In the genomic region with DNA sequence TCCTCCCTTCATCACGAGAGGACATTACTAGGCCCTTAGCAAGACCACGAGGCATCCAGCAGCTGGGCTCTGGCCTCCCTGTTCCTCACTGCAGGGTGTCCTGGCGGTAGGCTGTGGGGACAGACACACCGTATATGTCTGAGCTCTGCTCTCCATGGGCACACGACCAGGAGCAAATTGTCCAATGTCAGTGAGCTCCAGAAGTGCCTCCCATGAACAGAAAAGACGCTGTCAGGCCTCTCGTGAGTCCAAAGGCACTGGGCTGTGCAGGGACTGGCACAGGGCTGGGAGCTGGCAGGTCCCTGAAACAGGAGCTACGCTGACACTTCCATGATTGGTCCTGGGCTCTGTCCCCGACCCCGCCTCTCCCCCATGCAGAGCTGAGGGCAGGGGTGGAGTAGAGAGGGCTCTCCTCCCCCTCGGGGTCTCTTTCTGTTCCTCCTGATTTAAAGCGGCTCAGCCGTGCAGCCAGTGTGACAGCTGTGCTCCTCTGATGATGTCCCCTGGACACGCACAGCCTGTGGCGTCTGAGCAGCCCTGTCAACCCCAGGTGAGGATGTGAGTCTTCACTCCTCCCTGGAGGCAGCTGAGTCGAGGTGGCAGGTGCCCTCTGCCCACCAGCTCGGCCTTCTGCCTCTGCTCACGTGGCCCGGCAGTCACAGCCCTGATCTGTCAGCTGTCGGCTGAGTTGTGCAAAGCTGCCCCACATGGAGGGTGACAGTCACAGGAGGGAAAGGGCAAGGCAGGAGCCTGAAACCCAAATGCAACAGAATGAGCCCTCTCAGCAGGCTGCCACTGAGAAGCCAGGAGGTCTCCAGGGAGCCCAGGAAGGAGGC, we compare ENCODE assay signal across 15 cellular contexts. TPM values are rescaled to one million over a fixed set of nuclear protein-coding genes. Genes with fewer than 3 reads are reported as not detected.
DNase-seq lines count a peak whose midpoint lies in the region; ATAC-seq and TF ChIP-seq lines count a peak whose summit lies in the region.
"Had no signal": no experiment of that assay in that cellular context is flagged by ENCODE, and none has a peak within 500 bp of the region (broad histone marks: within the 10 kb centered on the region; RNA-seq: fewer than 3 reads in every experiment).

No MANE protein-coding gene starts in this region.

- no peak overlapping the region for H3K4me3 Mint-ChIP-seq in WTC11
- peak overlapping the region; percentile 22 to 88 (median 60) for H3K4me3 Mint-ChIP-seq in naive B cell
- H3K4me3 Mint-ChIP-seq: activated CD4-positive, alpha-beta T cell treated with anti-CD3 and anti-CD28 coated beads, Interleukin-2, amount 10 ng/mL, durations not matched to agents 24 days and 14 days; mesothelial cell of epicardium had no signal

- no peaks in the 10 kb centered on the region for H4K20me1 ChIP-seq in BLaER1

- H3K9ac ChIP-seq in BLaER1: peak overlapping the region; percentile 67

- CTCF ChIA-PET in HEK293 (lab: Yijun Ruan, JAX): interaction anchor here (0.6 kb wide), 1 partner anchor 1324 kb away, joined by 4 read pairs; no protein-coding TSS in a partner anchor
- CTCF ChIA-PET in WTC11 (lab: Charles Lee): interaction anchor here (1.7 kb wide), 1 partner anchor 71 kb away, joined by 6 read pairs; no protein-coding TSS in a partner anchor

- peak overlapping the region; percentile 95 for H3K4me2 ChIP-seq in BLaER1

- H3K9me3 Mint-ChIP-seq in WTC11: no peaks in the 10 kb centered on the region
- H3K9me3 Mint-ChIP-seq in naive B cell: no peaks in the 10 kb centered on the region
- H3K9me3 Mint-ChIP-seq: activated CD4-positive, alpha-beta T cell treated with anti-CD3 and anti-CD28 coated beads, Interleukin-2, amount 10 ng/mL, durations not matched to agents 24 days and 14 days; mesothelial cell of epicardium had no signal

- DNase-seq in WTC11 (ENCODE audit: low spot score): no peak
- peak; percentile 23 for DNase-seq in naive B cell
- no peak for DNase-seq in GF-D8 (lab: John Stamatoyannopoulos, UW)
- no peak for DNase-seq in activated CD4-positive, CD25-positive, alpha-beta regulatory T cell (lab: John Stamatoyannopoulos, UW)
- no peak for DNase-seq in NCI-H748 (lab: John Stamatoyannopoulos, UW; ENCODE audit: unreplicated experiment)
- DNase-seq: activated CD4-positive, alpha-beta T cell treated with anti-CD3 and anti-CD28 coated beads, Interleukin-2, amount 10 ng/mL, durations not matched to agents 24 days and 14 days; NCI-H2081; stimulated activated CD4-positive, alpha-beta T cell treated with anti-CD3 and anti-CD28 coated beads, Interleukin-4, amount 100 ng/mL, for 1 hour; stimulated activated naive CD4-positive, alpha-beta T cell treated with Interleukin-2 at 50 U/mL for 16 hours; SW 1271 had no signal

- H3K36me3 Mint-ChIP-seq in WTC11: no peaks in the 10 kb centered on the region
- H3K36me3 Mint-ChIP-seq in naive B cell: no peaks in the 10 kb centered on the region
- H3K36me3 Mint-ChIP-seq: mesothelial cell of epicardium had no signal

- TF ChIP-seq CTCF in HEK293 (tag by site-specific recombination; IDR thresholded peaks at IDR 0.05) (no peak), WTC11 (IDR thresholded peaks at IDR 0.05) (no peak)

- H3K9me3 ChIP-seq in BLaER1: no peaks in the 10 kb centered on the region
- H3K9me3 ChIP-seq in HEK293 (ENCODE audit: control insufficient read depth, insufficient read depth, low read depth, low read length): no peaks in the 10 kb centered on the region
- H3K9me3 ChIP-seq: prostate gland had no signal

- H3K27me3 Mint-ChIP-seq in WTC11 (ENCODE audit: low read depth) (no peaks in the 10 kb centered on the region), naive B cell (no peaks in the 10 kb centered on the region)
- H3K27me3 Mint-ChIP-seq: activated CD4-positive, alpha-beta T cell treated with anti-CD3 and anti-CD28 coated beads, Interleukin-2, amount 10 ng/mL, durations not matched to agents 24 days and 14 days had no signal

- no peaks in the 10 kb centered on the region for H3K27me3 ChIP-seq in BLaER1

- H3K4me1 ChIP-seq in BLaER1: peaks cover 57% of the 10 kb centered on the region
- no peaks in the 10 kb centered on the region for H3K4me1 ChIP-seq in HEK293 (ENCODE audit: control insufficient read depth, insufficient read depth, low read length)
- H3K4me1 ChIP-seq: prostate gland had no signal

- H3K36me3 ChIP-seq in BLaER1 (no peaks in the 10 kb centered on the region), HEK293 (ENCODE audit: control insufficient read depth in 2 of 2, insufficient read depth in 1 of 2, low read length in 2 of 2) (no peaks in the 10 kb centered on the region)
- H3K36me3 ChIP-seq: prostate gland had no signal

- H3K4me1 Mint-ChIP-seq in WTC11: peaks cover 3% of the 10 kb centered on the region
- H3K4me1 Mint-ChIP-seq in naive B cell: peaks cover 23 to 33% (median 31%) of the 10 kb centered on the region in 3 donors
- H3K4me1 Mint-ChIP-seq: mesothelial cell of epicardium had no signal

- H3K27ac ChIP-seq in BLaER1 (peak overlapping the region; percentile 86), HEK293 (ENCODE audit: extremely low read depth, low read depth, low read length) (no peak overlapping the region)
- H3K27ac ChIP-seq: prostate gland had no signal

- H3K4me3 ChIP-seq in BLaER1: peak overlapping the region; percentile 52
- H3K4me3 ChIP-seq in HEK293 (ENCODE audit: low read depth, low read length): no peak overlapping the region
- H3K4me3 ChIP-seq: prostate gland had no signal

- ATAC-seq in WTC11: peak; percentile 60
- ATAC-seq in naive B cell (ENCODE audit: low read depth in 2 of 2): peak; percentile 58 to 66
- ATAC-seq in GM18519 (IDR thresholded peaks at IDR 0.05; ENCODE audit: low FRiP score, unreplicated experiment): no peak

- POLR2A ChIA-PET in HEK293 (lab: Yijun Ruan, JAX) (interaction anchor here (1.4 kb wide), 1 partner anchor 15 kb away, joined by 3 read pairs; no protein-coding TSS in a partner anchor), WTC11 (lab: Charles Lee) (no interaction called here)

- H3K27ac Mint-ChIP-seq in WTC11 (no peak overlapping the region), naive B cell (peak overlapping the region; percentile 21 to 96 (median 64))
- H3K27ac Mint-ChIP-seq: activated CD4-positive, alpha-beta T cell treated with anti-CD3 and anti-CD28 coated beads, Interleukin-2, amount 10 ng/mL, durations not matched to agents 24 days and 14 days; mesothelial cell of epicardium had no signal

TF ChIP-seq in HEK293, 187 proteins besides CTCF, POLR2A, EP300 and RAD21 (continues in another document):
- no peak for TF ChIP-seq ZNF626 (tag by site-specific recombination; IDR thresholded peaks at IDR 0.05)
- TF ChIP-seq ZFP41 (tag by site-specific recombination; IDR thresholded peaks at IDR 0.05; ENCODE audit: borderline replicate concordance): no peak
- TF ChIP-seq ZIC2 (tag by site-specific recombination; IDR thresholded peaks at IDR 0.05): peak; percentile 29; the same call in 1 of the 2 replicates
- no peak for TF ChIP-seq BCL11B (tag by site-specific recombination; IDR thresholded peaks at IDR 0.05; ENCODE audit: low read depth)
- no peak for TF ChIP-seq ZNF24 (tag by site-specific recombination; IDR thresholded peaks at IDR 0.05)
- no peak for TF ChIP-seq ZNF707 (tag by site-specific recombination; IDR thresholded peaks at IDR 0.05)
- TF ChIP-seq, protein P1, sequence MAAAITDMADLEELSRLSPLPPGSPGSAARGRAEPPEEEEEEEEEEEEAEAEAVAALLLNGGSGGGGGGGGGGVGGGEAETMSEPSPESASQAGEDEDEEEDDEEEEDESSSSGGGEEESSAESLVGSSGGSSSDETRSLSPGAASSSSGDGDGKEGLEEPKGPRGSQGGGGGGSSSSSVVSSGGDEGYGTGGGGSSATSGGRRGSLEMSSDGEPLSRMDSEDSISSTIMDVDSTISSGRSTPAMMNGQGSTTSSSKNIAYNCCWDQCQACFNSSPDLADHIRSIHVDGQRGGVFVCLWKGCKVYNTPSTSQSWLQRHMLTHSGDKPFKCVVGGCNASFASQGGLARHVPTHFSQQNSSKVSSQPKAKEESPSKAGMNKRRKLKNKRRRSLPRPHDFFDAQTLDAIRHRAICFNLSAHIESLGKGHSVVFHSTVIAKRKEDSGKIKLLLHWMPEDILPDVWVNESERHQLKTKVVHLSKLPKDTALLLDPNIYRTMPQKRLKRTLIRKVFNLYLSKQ (tag by site-specific recombination; IDR thresholded peaks at IDR 0.05; ENCODE audit: borderline replicate concordance): no peak
- TF ChIP-seq ZNF660 (tag by site-specific recombination; IDR thresholded peaks at IDR 0.05): no peak
- no peak for TF ChIP-seq ZNF473 (tag by site-specific recombination; IDR thresholded peaks at IDR 0.05)
- no peak for TF ChIP-seq ZNF76 (tag by site-specific recombination; IDR thresholded peaks at IDR 0.05; ENCODE audit: borderline replicate concordance, low read depth)
- no peak for TF ChIP-seq ZNF785 (tag by site-specific recombination; IDR thresholded peaks at IDR 0.05)

TF ChIP-seq in WTC11, 78 proteins besides CTCF, POLR2A, EP300 and RAD21 (continues in another document):
- TF ChIP-seq, protein P2, sequence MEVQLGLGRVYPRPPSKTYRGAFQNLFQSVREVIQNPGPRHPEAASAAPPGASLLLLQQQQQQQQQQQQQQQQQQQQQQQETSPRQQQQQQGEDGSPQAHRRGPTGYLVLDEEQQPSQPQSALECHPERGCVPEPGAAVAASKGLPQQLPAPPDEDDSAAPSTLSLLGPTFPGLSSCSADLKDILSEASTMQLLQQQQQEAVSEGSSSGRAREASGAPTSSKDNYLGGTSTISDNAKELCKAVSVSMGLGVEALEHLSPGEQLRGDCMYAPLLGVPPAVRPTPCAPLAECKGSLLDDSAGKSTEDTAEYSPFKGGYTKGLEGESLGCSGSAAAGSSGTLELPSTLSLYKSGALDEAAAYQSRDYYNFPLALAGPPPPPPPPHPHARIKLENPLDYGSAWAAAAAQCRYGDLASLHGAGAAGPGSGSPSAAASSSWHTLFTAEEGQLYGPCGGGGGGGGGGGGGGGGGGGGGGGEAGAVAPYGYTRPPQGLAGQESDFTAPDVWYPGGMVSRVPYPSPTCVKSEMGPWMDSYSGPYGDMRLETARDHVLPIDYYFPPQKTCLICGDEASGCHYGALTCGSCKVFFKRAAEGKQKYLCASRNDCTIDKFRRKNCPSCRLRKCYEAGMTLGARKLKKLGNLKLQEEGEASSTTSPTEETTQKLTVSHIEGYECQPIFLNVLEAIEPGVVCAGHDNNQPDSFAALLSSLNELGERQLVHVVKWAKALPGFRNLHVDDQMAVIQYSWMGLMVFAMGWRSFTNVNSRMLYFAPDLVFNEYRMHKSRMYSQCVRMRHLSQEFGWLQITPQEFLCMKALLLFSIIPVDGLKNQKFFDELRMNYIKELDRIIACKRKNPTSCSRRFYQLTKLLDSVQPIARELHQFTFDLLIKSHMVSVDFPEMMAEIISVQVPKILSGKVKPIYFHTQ (CRISPR knock-in tag; IDR thresholded peaks at IDR 0.05): no peak

RNA-seq across cellular contexts. Expression of a gene that starts 13.0 kb away (rescaled TPM):
- not detected in 3 replicates for total RNA-seq in WTC11 (2021)
- not detected for polyA plus RNA-seq in naive B cell (ENCODE audit: low read depth in 6 of 6)
- total RNA-seq: activated CD4-positive, alpha-beta T cell treated with anti-CD3 and anti-CD28 coated beads, Interleukin-2, amount 10 ng/mL, durations not matched to agents 24 days and 14 days; mesothelial cell of epicardium had no signal
